In the genomic region with DNA sequence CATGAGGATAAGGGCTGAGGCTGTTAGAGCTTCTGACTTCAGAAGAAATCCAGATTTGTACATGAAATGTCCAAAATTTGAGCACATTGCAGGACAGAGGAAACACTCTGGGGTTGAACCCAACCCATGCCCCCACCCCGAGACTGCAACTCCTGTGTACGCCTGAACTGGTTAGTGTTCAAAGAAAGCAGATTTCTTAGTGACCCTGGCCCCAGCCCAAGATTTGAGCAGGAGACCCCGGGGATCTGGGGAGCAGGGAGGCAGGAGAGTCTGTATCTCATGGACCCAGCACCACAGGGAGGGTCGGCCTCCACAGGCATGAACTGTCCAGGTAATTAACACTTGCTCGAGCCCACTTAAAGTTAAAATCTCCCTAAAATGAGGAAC, we compare ENCODE assay signal across 1 cellular context.
TF ChIP-seq lines count a peak whose summit lies in the region.

No MANE protein-coding gene starts in this region.

TF ChIP-seq in liver, 16 proteins besides CTCF, POLR2A, EP300 and RAD21 (continued from another document):
- TF ChIP-seq, protein P1, sequence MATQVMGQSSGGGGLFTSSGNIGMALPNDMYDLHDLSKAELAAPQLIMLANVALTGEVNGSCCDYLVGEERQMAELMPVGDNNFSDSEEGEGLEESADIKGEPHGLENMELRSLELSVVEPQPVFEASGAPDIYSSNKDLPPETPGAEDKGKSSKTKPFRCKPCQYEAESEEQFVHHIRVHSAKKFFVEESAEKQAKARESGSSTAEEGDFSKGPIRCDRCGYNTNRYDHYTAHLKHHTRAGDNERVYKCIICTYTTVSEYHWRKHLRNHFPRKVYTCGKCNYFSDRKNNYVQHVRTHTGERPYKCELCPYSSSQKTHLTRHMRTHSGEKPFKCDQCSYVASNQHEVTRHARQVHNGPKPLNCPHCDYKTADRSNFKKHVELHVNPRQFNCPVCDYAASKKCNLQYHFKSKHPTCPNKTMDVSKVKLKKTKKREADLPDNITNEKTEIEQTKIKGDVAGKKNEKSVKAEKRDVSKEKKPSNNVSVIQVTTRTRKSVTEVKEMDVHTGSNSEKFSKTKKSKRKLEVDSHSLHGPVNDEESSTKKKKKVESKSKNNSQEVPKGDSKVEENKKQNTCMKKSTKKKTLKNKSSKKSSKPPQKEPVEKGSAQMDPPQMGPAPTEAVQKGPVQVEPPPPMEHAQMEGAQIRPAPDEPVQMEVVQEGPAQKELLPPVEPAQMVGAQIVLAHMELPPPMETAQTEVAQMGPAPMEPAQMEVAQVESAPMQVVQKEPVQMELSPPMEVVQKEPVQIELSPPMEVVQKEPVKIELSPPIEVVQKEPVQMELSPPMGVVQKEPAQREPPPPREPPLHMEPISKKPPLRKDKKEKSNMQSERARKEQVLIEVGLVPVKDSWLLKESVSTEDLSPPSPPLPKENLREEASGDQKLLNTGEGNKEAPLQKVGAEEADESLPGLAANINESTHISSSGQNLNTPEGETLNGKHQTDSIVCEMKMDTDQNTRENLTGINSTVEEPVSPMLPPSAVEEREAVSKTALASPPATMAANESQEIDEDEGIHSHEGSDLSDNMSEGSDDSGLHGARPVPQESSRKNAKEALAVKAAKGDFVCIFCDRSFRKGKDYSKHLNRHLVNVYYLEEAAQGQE (IDR thresholded peaks at IDR 0.05) = no peak
- TF ChIP-seq HNF4A (conservative IDR thresholded peaks at IDR 0.05) (no peak), FOXA1 (IDR thresholded peaks at IDR 0.05) (no peak), JUND (IDR thresholded peaks at IDR 0.05) (no peak), YY1 (IDR thresholded peaks at IDR 0.05) (no peak), GABPA (IDR thresholded peaks at IDR 0.05 in 1 of 2, conservative IDR thresholded peaks at IDR 0.05 in 1 of 2) (no peak)
TF ChIP-seq in liver: peak in this region for 0.
